10 cellular contexts compared by ENCODE assay signal in genomic region chr10:4270116-4270515, GRCh38.
DNase-seq lines count a peak whose midpoint lies in the region; ATAC-seq and TF ChIP-seq lines count a peak whose summit lies in the region.
"Had no signal": no experiment of that assay in that cellular context is flagged by ENCODE, and none has a peak within 500 bp of the region (broad histone marks: within the 10 kb centered on the region; RNA-seq: fewer than 3 reads in every experiment).

No MANE protein-coding gene starts in this region.

- H3K4me3 ChIP-seq in heart left ventricle = no peak overlapping the region
- H3K4me3 ChIP-seq: esophagus squamous epithelium had no signal

- no peaks in the 10 kb centered on the region for H3K9me3 ChIP-seq in heart left ventricle
- H3K9me3 ChIP-seq: esophagus squamous epithelium had no signal

- peak; percentile 84 for DNase-seq in LHCN-M2 (ENCODE audit: low read depth)
- DNase-seq in amniotic stem cell (lab: John Stamatoyannopoulos, UW) = peak; percentile 60
- DNase-seq in heart left ventricle = no peak
- no peak for DNase-seq in type B pancreatic cell (ENCODE audit: extremely low spot score, unreplicated experiment)
- no peak for DNase-seq in stimulated activated naive CD8-positive, alpha-beta T cell treated with anti-CD3 and anti-CD28 coated beads, Interleukin-15, amount 100 ng/mL, for 72 hours
- DNase-seq in NCI-H146 treated with DMSO at 0.1 percent for 48 hours (lab: John Stamatoyannopoulos, UW; ENCODE audit: unreplicated experiment) = no peak
- DNase-seq: activated gamma-delta T cell, esophagus squamous epithelium, NCI-H2029 treated with DMSO at 0.1 percent for 48 hours had no signal

- WGBS in heart left ventricle, 4 donors = 27 to 48% (median 31%) methylated on average over 4 of the region's 4 CpGs

- H3K36me3 ChIP-seq in heart left ventricle = no peaks in the 10 kb centered on the region
- H3K36me3 ChIP-seq: esophagus squamous epithelium had no signal

- no peaks in the 10 kb centered on the region for H3K36me3 Mint-ChIP-seq in type B pancreatic cell

- no peak overlapping the region for H3K4me3 Mint-ChIP-seq in type B pancreatic cell
- no peak overlapping the region for H3K4me3 Mint-ChIP-seq in stimulated activated naive CD8-positive, alpha-beta T cell treated with anti-CD3 and anti-CD28 coated beads, Interleukin-15, amount 100 ng/mL, for 72 hours

- intact Hi-C loops in heart left ventricle (cut with DNase I) = no loop called here

- TF ChIP-seq CTCF in heart left ventricle (IDR thresholded peaks at IDR 0.05) (no peak), type B pancreatic cell (conservative IDR thresholded peaks at IDR 0.05) (no peak)

- TF ChIP-seq POLR2A in heart left ventricle (IDR thresholded peaks at IDR 0.05) = no peak

- ATAC-seq in heart left ventricle (peak; percentile 60 to 83 (median 75)), HG03571 (IDR thresholded peaks at IDR 0.05; ENCODE audit: unreplicated experiment) (no peak)
- ATAC-seq in stimulated activated naive CD8-positive, alpha-beta T cell treated with anti-CD3 and anti-CD28 coated beads, Interleukin-15, amount 100 ng/mL, for 72 hours = no peak

- no peaks in the 10 kb centered on the region for H3K27me3 ChIP-seq in heart left ventricle
- H3K27me3 ChIP-seq: esophagus squamous epithelium had no signal

- no peaks in the 10 kb centered on the region for H3K27me3 Mint-ChIP-seq in type B pancreatic cell
- H3K27me3 Mint-ChIP-seq in stimulated activated naive CD8-positive, alpha-beta T cell treated with anti-CD3 and anti-CD28 coated beads, Interleukin-15, amount 100 ng/mL, for 72 hours = peaks cover 18% of the 10 kb centered on the region

- H3K4me1 Mint-ChIP-seq in type B pancreatic cell (ENCODE audit: unreplicated experiment) = peaks cover 11% of the 10 kb centered on the region
- H3K4me1 Mint-ChIP-seq in stimulated activated naive CD8-positive, alpha-beta T cell treated with anti-CD3 and anti-CD28 coated beads, Interleukin-15, amount 100 ng/mL, for 72 hours = peaks cover 6% of the 10 kb centered on the region

- peak overlapping the region; percentile 57 for H3K27ac Mint-ChIP-seq in type B pancreatic cell
- H3K27ac Mint-ChIP-seq in stimulated activated naive CD8-positive, alpha-beta T cell treated with anti-CD3 and anti-CD28 coated beads, Interleukin-15, amount 100 ng/mL, for 72 hours = no peak overlapping the region

- H3K9me3 Mint-ChIP-seq in type B pancreatic cell = no peaks in the 10 kb centered on the region
- H3K9me3 Mint-ChIP-seq in stimulated activated naive CD8-positive, alpha-beta T cell treated with anti-CD3 and anti-CD28 coated beads, Interleukin-15, amount 100 ng/mL, for 72 hours = no peaks in the 10 kb centered on the region

- H3K27ac ChIP-seq in heart left ventricle = peak overlapping the region in 1 of 12 donors; percentile 9

- H3K4me1 ChIP-seq in heart left ventricle = peaks cover 0 to 31% (median 11%) of the 10 kb centered on the region in 12 donors

Comparison
In these comparisons a context has a peak if more than half of its experiments do, and no peak if none do; other contexts are left out.
1. DNase-seq: peak in LHCN-M2 (single experiment) and amniotic stem cell (single experiment); none in heart left ventricle (0 of 5), type B pancreatic cell (single experiment), stimulated activated naive CD8-positive, alpha-beta T cell treated with anti-CD3 and anti-CD28 coated beads, Interleukin-15, amount 100 ng/mL, for 72 hours (0 of 2) and NCI-H146 treated with DMSO at 0.1 percent for 48 hours (single experiment).
2. ATAC-seq: peak in heart left ventricle (4 of 4); none in stimulated activated naive CD8-positive, alpha-beta T cell treated with anti-CD3 and anti-CD28 coated beads, Interleukin-15, amount 100 ng/mL, for 72 hours (single experiment) and HG03571 (single experiment).